25 cellular contexts compared by ENCODE assay signal in the genomic region with DNA sequence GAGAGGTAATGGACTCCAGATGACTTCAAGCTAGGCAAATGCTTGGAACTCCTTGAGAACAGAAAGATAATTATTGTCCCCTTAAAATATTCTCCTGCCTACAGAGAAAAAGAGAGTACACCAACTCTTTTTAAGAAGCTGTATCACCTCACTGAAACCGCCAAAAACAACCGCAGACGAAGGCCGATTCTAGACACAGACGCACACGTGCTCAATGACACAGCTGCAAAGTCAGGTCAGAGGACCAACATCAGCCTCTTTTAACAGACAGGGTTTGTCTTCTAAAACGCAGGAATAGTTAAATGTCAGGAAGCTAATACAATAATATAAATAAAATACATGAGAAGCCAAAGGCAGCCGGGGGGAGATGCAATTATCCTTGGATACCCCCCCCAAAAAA. TPM values are rescaled to one million over a fixed set of nuclear protein-coding genes. Genes with fewer than 3 reads are reported as not detected.
"Had no signal": no experiment of that assay in that cellular context is flagged by ENCODE, and none has a peak within 500 bp of the region (broad histone marks: within the 10 kb centered on the region; RNA-seq: fewer than 3 reads in every experiment).

No MANE protein-coding gene starts in this region.

- H3K4me1 ChIP-seq: neural progenitor cell, prostate gland had no signal

- DNase-seq: dorsolateral prefrontal cortex; effector CD4-positive, alpha-beta T cell; foreskin fibroblast; heart right ventricle; hippocampal formation; islet precursor cell; kidney glomerular epithelial cell; left colon; left ventricle myocardium superior; lower lobe of right lung; nucleus accumbens; right cardiac atrium; spleen; stimulated activated CD4-positive, alpha-beta T cell treated with anti-CD3 and anti-CD28 coated beads, Interleukin-4, amount 100 ng/mL, for 4 hours; stimulated activated naive CD4-positive, alpha-beta T cell; stimulated activated naive CD8-positive, alpha-beta T cell treated with anti-CD3 and anti-CD28 coated beads, Interleukin-15, amount 100 ng/mL, for 72 hours; thyroid gland; trophoblast cell had no signal

- H3K4me3 ChIP-seq: dorsolateral prefrontal cortex, gastroesophageal sphincter, heart right ventricle, lower lobe of right lung, neural progenitor cell, prostate gland, skin epidermis, spleen, thyroid gland, vagina had no signal

- H3K36me3 ChIP-seq: prostate gland had no signal

- H2AFZ ChIP-seq: neural progenitor cell had no signal

- H3K27me3 ChIP-seq: dorsolateral prefrontal cortex, gastroesophageal sphincter, heart right ventricle, neural progenitor cell, spleen, thyroid gland, vagina had no signal

- H3K9me3 ChIP-seq: lower lobe of right lung, prostate gland, spleen, thyroid gland, vagina had no signal

- ATAC-seq: gastroesophageal sphincter; heart right ventricle; left colon; left ventricle myocardium superior; lower lobe of right lung; natural killer cell treated with Interleukin-12 subunit alpha and Interleukin-12 subunit beta and Interleukin-15 and Interleukin-18, amount 100 ng/mL, for 72 hours; right cardiac atrium; stimulated activated naive CD8-positive, alpha-beta T cell treated with anti-CD3 and anti-CD28 coated beads, Interleukin-15, amount 100 ng/mL, for 72 hours had no signal

- H3K27ac ChIP-seq: gastroesophageal sphincter, lower lobe of right lung, neural progenitor cell, prostate gland, skin epidermis, spleen, thyroid gland, vagina had no signal

- H3K4me2 ChIP-seq: neural progenitor cell had no signal

- H3K9ac ChIP-seq: neural progenitor cell had no signal

RNA-seq across cellular contexts. Expression of a gene that starts 48.5 kb away (rescaled TPM):
- total RNA-seq: left colon, renal cortical epithelial cell had no signal
